ENCODE assay signal across 2 cellular contexts in the genomic region with DNA sequence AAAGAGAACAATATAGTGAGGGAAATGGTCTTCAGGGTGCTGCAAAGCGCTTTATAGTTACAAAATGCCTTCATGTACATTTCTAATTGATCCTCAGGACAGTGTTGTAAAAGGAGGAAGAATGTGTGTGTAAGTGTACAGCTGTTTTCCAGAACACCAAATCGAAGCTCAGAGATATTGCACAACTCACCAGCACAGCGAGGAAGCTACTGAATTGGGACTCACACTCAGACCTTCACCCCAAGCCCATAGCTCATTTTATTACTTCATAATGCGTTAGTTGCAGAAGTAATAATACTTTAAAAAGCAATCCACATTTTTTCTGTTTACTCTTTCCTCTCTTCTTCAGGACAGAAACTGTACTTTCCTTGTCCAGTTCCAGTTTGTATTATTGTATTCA.
TF ChIP-seq lines count a peak whose summit lies in the region.

No MANE protein-coding gene starts in this region.

TF ChIP-seq in A549, 52 proteins besides CTCF, POLR2A, EP300 and RAD21:
- TF ChIP-seq, protein P1, sequence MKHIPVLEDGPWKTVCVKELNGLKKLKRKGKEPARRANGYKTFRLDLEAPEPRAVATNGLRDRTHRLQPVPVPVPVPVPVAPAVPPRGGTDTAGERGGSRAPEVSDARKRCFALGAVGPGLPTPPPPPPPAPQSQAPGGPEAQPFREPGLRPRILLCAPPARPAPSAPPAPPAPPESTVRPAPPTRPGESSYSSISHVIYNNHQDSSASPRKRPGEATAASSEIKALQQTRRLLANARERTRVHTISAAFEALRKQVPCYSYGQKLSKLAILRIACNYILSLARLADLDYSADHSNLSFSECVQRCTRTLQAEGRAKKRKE (CRISPR knock-in tag; IDR thresholded peaks at IDR 0.05; ENCODE audit: low read depth) = 0 out of 2 replicates have a peak, but pooled peaks have one; percentile 35
- TF ChIP-seq NPAS2 (CRISPR knock-in tag; IDR thresholded peaks at IDR 0.05; ENCODE audit: borderline replicate concordance) (no peak), CEBPB (IDR thresholded peaks at IDR 0.05) (peak; percentile 80 to 95; a peak in 3 of 4 replicates)

TF ChIP-seq in endothelial cell of umbilical vein, 7 proteins besides CTCF, POLR2A, EP300 and RAD21 (continued from another document):
- TF ChIP-seq JUN (IDR thresholded peaks at IDR 0.05; ENCODE audit: borderline replicate concordance, insufficient read depth, insufficient read length, low read depth) (no peak), MYC (IDR thresholded peaks at IDR 0.05; ENCODE audit: low read depth, low read length) (no peak), GATA2 (IDR thresholded peaks at IDR 0.05; ENCODE audit: insufficient read depth, insufficient read length, low read depth, low read length) (no peak), EZH2 (IDR thresholded peaks at IDR 0.05; ENCODE audit: borderline replicate concordance, low read depth, low read length, severe bottlenecking) (no peak), POLR2AphosphoS5 (IDR thresholded peaks at IDR 0.05; ENCODE audit: insufficient read depth, low read depth, low read length) (no peak)
TF ChIP-seq in endothelial cell of umbilical vein: peak in this region for 0.
